Comparison of ENCODE assay signal across 1 cellular context in the genomic region with DNA sequence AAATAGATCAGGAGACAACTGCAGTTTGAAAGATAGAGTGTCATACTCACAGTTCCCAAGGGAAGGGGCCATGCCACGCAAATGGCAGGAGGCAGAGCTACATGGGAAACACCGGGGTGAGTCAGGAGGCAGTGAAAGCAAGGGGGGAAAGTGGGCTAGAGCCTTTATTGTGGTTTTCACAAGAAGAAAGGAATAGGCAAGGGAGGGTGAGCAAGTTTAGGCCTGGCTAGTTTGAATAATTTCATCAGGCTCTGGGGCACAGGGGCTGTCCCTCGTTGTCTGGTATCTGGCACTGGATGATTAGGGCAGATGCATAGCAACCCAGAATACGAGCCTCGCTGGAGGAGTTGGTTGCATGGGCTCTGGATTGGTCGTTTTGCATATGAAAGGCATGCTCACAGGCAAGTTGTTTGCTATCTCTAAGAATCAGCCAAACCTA.
A peak's percentile ranks its signal among the peaks of the same experiment; 100 is the strongest.
TF ChIP-seq lines count a peak whose summit lies in the region.

No MANE protein-coding gene starts in this region.

TF ChIP-seq in HEK293, 187 proteins besides CTCF, POLR2A, EP300 and RAD21 (continued from another document):
- TF ChIP-seq, protein P1, sequence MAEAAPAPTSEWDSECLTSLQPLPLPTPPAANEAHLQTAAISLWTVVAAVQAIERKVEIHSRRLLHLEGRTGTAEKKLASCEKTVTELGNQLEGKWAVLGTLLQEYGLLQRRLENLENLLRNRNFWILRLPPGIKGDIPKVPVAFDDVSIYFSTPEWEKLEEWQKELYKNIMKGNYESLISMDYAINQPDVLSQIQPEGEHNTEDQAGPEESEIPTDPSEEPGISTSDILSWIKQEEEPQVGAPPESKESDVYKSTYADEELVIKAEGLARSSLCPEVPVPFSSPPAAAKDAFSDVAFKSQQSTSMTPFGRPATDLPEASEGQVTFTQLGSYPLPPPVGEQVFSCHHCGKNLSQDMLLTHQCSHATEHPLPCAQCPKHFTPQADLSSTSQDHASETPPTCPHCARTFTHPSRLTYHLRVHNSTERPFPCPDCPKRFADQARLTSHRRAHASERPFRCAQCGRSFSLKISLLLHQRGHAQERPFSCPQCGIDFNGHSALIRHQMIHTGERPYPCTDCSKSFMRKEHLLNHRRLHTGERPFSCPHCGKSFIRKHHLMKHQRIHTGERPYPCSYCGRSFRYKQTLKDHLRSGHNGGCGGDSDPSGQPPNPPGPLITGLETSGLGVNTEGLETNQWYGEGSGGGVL (tag by site-specific recombination; IDR thresholded peaks at IDR 0.05): peak; percentile 23; the same call in 1 of the 2 replicates
